ENCODE assay signal across 34 cellular contexts in the genomic region with DNA sequence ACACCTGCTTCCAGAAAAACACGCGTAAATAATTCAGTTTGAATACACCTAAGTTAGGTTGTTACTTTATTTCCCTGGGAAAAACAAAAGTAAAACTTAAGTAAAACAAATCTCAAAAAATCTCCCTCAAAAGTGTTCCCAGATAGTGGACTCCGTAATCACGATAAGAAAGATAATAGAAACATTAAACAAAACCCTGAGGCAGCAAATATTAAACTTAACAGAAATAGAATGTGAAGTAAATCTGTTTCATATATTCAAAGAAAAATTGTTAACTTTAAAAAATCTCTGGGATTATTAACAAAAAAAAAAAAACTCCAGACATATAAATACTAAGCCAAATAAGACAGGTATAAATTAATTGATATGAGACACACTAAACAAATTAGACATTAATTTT.
"Had no signal": no experiment of that assay in that cellular context is flagged by ENCODE, and none has a peak within 500 bp of the region (broad histone marks: within the 10 kb centered on the region; RNA-seq: fewer than 3 reads in every experiment).

No MANE protein-coding gene starts in this region.

- H3K27me3 ChIP-seq: brain microvascular endothelial cell, esophagus muscularis mucosa, foreskin keratinocyte, gastroesophageal sphincter, heart right ventricle had no signal

- DNase-seq: activated B cell treated with CpG ODN at 0.5 μM for 24 hours; activated CD4-positive, alpha-beta T cell treated with anti-CD3 and anti-CD28 coated beads for 48 hours; activated CD4-positive, alpha-beta T cell treated with anti-CD3 and anti-CD28 coated beads, Interleukin-2, amount 50 U/mL, for 1 hour; activated CD4-positive, alpha-beta T cell treated with anti-CD3 and anti-CD28 coated beads, Interleukin-2, amount 50 U/mL, for 48 hours; activated CD8-positive, alpha-beta memory T cell treated with anti-CD3 and anti-CD28 coated beads for 24 hours; activated CD8-positive, alpha-beta T cell treated with anti-CD3 and anti-CD28 coated beads for 36 hours; activated effector memory CD4-positive, alpha-beta T cell treated with Interleukin-2 at 50 U/mL for 16 hours; activated gamma-delta T cell treated with Interleukin-2 at 50 U/mL for 16 hours; activated naive CD4-positive, alpha-beta T cell treated with anti-CD3 and anti-CD28 coated beads, Interleukin-2, amount 50 U/mL, for 16 hours; activated naive CD4-positive, alpha-beta T cell treated with Interleukin-2 at 50 U/mL for 16 hours; activated T-cell treated with anti-CD3 and anti-CD28 coated beads, Interleukin-2, amount 50 U/mL, for 4 hours; amniotic stem cell; anterior cingulate cortex; brain microvascular endothelial cell; cortex of kidney; dermis blood vessel endothelial cell; effector CD4-positive, alpha-beta T cell; effector memory CD8-positive, alpha-beta T cell; foreskin keratinocyte; heart right ventricle; T-cell; T1000; WERI-Rb-1 had no signal

- H3K9me3 ChIP-seq: esophagus muscularis mucosa, gastroesophageal sphincter, heart right ventricle had no signal

- H3K27me3 Mint-ChIP-seq: activated B cell treated with CpG ODN at 0.5 μM for 24 hours; activated CD8-positive, alpha-beta T cell treated with anti-CD3 and anti-CD28 coated beads for 36 hours; activated naive CD8-positive, alpha-beta T cell; activated T-helper 17 cell treated with anti-CD3 and anti-CD28 coated beads, Interleukin-2, amount 50 U/mL, for 72 hours; central memory CD8-positive, alpha-beta T cell; effector memory CD8-positive, alpha-beta T cell; T-cell had no signal

- ATAC-seq: activated CD4-positive, CD25-positive, alpha-beta regulatory T cell treated with anti-CD3 and anti-CD28 coated beads, Interleukin-2, amount 50 U/mL, for 24 hours; activated CD8-positive, alpha-beta T cell treated with anti-CD3 and anti-CD28 coated beads for 36 hours; activated T-cell treated with anti-CD3 and anti-CD28 coated beads, Interleukin-2, amount 50 U/mL, for 4 hours; activated T-helper 17 cell treated with anti-CD3 and anti-CD28 coated beads, Interleukin-2, amount 50 U/mL, for 72 hours; effector memory CD8-positive, alpha-beta T cell; foreskin keratinocyte; gastroesophageal sphincter; heart right ventricle; T-cell had no signal

- H3K36me3 Mint-ChIP-seq: activated naive CD8-positive, alpha-beta T cell; T-cell had no signal

- H3K36me3 ChIP-seq: brain microvascular endothelial cell, esophagus muscularis mucosa, gastroesophageal sphincter, heart right ventricle, WERI-Rb-1 had no signal

- H3K4me3 Mint-ChIP-seq: activated B cell treated with CpG ODN at 0.5 μM for 24 hours; activated CD8-positive, alpha-beta T cell treated with anti-CD3 and anti-CD28 coated beads for 36 hours; activated naive CD8-positive, alpha-beta T cell; activated T-cell treated with anti-CD3 and anti-CD28 coated beads, Interleukin-2, amount 50 U/mL, for 4 hours; activated T-helper 17 cell treated with anti-CD3 and anti-CD28 coated beads, Interleukin-2, amount 50 U/mL, for 72 hours; central memory CD8-positive, alpha-beta T cell; effector memory CD8-positive, alpha-beta T cell; T-cell; T-helper 1 cell treated with Interleukin-12 subunit alpha and Interleukin-12 subunit beta and Interleukin-4 antibody, amounts not matched to agents 30 μg/mL and 1 μg/mL, for 36 hours had no signal

- FAIRE-seq: astrocyte, bronchial epithelial cell, endometrium, endothelial cell of umbilical vein had no signal

- H3K4me3 ChIP-seq: esophagus muscularis mucosa, gastroesophageal sphincter, heart right ventricle had no signal

- H3K4me1 ChIP-seq: foreskin keratinocyte, gastroesophageal sphincter, heart right ventricle had no signal

- H3K27ac ChIP-seq: brain microvascular endothelial cell, esophagus muscularis mucosa, foreskin keratinocyte, gastroesophageal sphincter, heart right ventricle, WERI-Rb-1 had no signal

- H3K27ac Mint-ChIP-seq: activated B cell treated with CpG ODN at 0.5 μM for 24 hours; activated CD8-positive, alpha-beta T cell treated with anti-CD3 and anti-CD28 coated beads for 36 hours; activated naive CD8-positive, alpha-beta T cell; activated T-helper 17 cell treated with anti-CD3 and anti-CD28 coated beads, Interleukin-2, amount 50 U/mL, for 72 hours; effector memory CD8-positive, alpha-beta T cell; T-cell; T-helper 1 cell treated with Interleukin-12 subunit alpha and Interleukin-12 subunit beta and Interleukin-4 antibody, amounts not matched to agents 30 μg/mL and 1 μg/mL, for 36 hours had no signal

- H3K4me1 Mint-ChIP-seq: activated B cell treated with CpG ODN at 0.5 μM for 24 hours; activated T-helper 17 cell treated with anti-CD3 and anti-CD28 coated beads, Interleukin-2, amount 50 U/mL, for 72 hours; central memory CD8-positive, alpha-beta T cell; T-cell had no signal
